ENCODE assay signal across 1 cellular context in the genomic region with DNA sequence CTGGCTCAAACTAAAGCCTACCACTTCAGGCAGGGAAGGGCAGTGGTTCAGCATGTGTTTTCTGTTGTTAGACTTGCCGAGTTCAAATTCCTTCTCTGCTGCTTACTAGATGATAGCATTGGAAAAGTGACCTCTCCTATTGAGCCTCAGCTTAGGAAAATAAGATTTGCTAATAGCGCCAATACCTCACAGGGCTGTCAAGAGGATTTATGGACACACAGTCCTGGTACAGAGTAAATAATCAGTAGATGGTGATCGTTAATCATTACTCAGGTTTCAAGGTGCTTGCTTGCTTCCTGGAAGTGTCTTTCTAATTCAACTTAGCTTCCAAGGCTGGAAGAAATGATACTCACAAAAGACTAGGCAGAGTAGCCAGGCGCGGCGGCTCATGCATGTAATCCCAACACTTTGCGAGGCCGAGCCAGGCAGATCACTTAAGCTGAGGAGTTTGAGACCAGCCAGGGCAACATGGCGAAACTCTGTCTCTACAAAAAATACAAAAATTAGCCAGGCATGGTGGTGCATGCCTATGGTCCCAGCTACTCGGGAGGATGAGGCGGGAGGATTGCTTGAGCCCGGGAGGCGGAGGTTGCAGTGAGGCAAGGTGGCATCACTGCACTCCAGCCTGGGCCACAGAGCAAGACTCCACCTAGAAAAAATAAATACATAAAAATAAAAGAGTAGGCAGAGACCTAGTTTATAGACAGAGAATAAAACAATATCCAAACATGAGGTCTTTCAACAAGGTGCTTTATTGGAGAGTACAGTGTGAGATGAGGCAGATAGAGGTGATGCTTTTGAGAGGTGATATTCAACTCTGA.
A peak's percentile ranks its signal among the peaks of the same experiment; 100 is the strongest.
TF ChIP-seq lines count a peak whose summit lies in the region.

No MANE protein-coding gene starts in this region.

TF ChIP-seq in HepG2, 621 proteins besides CTCF, POLR2A, EP300 and RAD21 (continued from another document and continues in another):
- TF ChIP-seq, protein P1, sequence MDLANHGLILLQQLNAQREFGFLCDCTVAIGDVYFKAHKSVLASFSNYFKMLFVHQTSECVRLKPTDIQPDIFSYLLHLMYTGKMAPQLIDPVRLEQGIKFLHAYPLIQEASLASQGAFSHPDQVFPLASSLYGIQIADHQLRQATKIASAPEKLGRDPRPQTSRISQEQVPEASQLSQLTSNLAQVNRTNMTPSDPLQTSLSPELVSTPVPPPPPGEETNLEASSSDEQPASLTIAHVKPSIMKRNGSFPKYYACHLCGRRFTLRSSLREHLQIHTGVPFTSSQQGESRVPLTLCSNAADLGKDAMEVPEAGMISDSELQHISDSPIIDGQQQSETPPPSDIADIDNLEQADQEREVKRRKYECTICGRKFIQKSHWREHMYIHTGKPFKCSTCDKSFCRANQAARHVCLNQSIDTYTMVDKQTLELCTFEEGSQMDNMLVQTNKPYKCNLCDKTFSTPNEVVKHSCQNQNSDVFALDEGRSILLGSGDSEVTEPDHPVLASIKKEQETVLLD (CRISPR knock-in tag; IDR thresholded peaks at IDR 0.05; ENCODE audit: low read depth) = no peak
- no peak for TF ChIP-seq JARID2 (CRISPR knock-in tag; IDR thresholded peaks at IDR 0.05; ENCODE audit: insufficient replicate concordance)
- TF ChIP-seq PHB2 (IDR thresholded peaks at IDR 0.05; ENCODE audit: partially characterized antibody) = no peak
- no peak for TF ChIP-seq HMGA1 (CRISPR knock-in tag; conservative IDR thresholded peaks at IDR 0.05)
- TF ChIP-seq, protein P2, sequence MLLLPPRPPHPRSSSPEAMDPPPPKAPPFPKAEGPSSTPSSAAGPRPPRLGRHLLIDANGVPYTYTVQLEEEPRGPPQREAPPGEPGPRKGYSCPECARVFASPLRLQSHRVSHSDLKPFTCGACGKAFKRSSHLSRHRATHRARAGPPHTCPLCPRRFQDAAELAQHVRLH (CRISPR knock-in tag; IDR thresholded peaks at IDR 0.05; ENCODE audit: borderline replicate concordance, low read depth) = no peak
- TF ChIP-seq ZBTB8A (CRISPR knock-in tag; IDR thresholded peaks at IDR 0.05; ENCODE audit: borderline replicate concordance, low read depth) = no peak
- 0 out of 2 replicates have a peak, but pooled peaks have one; percentile 5 for TF ChIP-seq NFYC (CRISPR knock-in tag; IDR thresholded peaks at IDR 0.05)
- TF ChIP-seq, protein P3, sequence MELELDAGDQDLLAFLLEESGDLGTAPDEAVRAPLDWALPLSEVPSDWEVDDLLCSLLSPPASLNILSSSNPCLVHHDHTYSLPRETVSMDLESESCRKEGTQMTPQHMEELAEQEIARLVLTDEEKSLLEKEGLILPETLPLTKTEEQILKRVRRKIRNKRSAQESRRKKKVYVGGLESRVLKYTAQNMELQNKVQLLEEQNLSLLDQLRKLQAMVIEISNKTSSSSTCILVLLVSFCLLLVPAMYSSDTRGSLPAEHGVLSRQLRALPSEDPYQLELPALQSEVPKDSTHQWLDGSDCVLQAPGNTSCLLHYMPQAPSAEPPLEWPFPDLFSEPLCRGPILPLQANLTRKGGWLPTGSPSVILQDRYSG (CRISPR knock-in tag; IDR thresholded peaks at IDR 0.05) = no peak
- TF ChIP-seq MEIS1 (CRISPR knock-in tag; IDR thresholded peaks at IDR 0.05; ENCODE audit: borderline replicate concordance) = peak; percentile 99
- TF ChIP-seq BORCS8-MEF2B (CRISPR knock-in tag; IDR thresholded peaks at IDR 0.05) = no peak
- TF ChIP-seq, protein P4, sequence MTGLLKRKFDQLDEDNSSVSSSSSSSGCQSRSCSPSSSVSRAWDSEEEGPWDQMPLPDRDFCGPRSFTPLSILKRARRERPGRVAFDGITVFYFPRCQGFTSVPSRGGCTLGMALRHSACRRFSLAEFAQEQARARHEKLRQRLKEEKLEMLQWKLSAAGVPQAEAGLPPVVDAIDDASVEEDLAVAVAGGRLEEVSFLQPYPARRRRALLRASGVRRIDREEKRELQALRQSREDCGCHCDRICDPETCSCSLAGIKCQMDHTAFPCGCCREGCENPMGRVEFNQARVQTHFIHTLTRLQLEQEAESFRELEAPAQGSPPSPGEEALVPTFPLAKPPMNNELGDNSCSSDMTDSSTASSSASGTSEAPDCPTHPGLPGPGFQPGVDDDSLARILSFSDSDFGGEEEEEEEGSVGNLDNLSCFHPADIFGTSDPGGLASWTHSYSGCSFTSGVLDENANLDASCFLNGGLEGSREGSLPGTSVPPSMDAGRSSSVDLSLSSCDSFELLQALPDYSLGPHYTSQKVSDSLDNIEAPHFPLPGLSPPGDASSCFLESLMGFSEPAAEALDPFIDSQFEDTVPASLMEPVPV (CRISPR knock-in tag; IDR thresholded peaks at IDR 0.05) = 0 out of 2 replicates have a peak, but pooled peaks have one; percentile 19
- TF ChIP-seq SALL1 (CRISPR knock-in tag; IDR thresholded peaks at IDR 0.05) = peak; percentile 53
- TF ChIP-seq ATF1 (CRISPR knock-in tag; IDR thresholded peaks at IDR 0.05) = no peak
- TF ChIP-seq STAT5B (CRISPR knock-in tag; IDR thresholded peaks at IDR 0.05) = no peak
- TF ChIP-seq, protein P5, sequence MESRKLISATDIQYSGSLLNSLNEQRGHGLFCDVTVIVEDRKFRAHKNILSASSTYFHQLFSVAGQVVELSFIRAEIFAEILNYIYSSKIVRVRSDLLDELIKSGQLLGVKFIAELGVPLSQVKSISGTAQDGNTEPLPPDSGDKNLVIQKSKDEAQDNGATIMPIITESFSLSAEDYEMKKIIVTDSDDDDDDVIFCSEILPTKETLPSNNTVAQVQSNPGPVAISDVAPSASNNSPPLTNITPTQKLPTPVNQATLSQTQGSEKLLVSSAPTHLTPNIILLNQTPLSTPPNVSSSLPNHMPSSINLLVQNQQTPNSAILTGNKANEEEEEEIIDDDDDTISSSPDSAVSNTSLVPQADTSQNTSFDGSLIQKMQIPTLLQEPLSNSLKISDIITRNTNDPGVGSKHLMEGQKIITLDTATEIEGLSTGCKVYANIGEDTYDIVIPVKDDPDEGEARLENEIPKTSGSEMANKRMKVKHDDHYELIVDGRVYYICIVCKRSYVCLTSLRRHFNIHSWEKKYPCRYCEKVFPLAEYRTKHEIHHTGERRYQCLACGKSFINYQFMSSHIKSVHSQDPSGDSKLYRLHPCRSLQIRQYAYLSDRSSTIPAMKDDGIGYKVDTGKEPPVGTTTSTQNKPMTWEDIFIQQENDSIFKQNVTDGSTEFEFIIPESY (CRISPR knock-in tag; IDR thresholded peaks at IDR 0.05) = no peak
- 0 out of 2 replicates have a peak, but pooled peaks have one; percentile 24 for TF ChIP-seq MXD4 (CRISPR knock-in tag; IDR thresholded peaks at IDR 0.05)
- TF ChIP-seq, protein P6, sequence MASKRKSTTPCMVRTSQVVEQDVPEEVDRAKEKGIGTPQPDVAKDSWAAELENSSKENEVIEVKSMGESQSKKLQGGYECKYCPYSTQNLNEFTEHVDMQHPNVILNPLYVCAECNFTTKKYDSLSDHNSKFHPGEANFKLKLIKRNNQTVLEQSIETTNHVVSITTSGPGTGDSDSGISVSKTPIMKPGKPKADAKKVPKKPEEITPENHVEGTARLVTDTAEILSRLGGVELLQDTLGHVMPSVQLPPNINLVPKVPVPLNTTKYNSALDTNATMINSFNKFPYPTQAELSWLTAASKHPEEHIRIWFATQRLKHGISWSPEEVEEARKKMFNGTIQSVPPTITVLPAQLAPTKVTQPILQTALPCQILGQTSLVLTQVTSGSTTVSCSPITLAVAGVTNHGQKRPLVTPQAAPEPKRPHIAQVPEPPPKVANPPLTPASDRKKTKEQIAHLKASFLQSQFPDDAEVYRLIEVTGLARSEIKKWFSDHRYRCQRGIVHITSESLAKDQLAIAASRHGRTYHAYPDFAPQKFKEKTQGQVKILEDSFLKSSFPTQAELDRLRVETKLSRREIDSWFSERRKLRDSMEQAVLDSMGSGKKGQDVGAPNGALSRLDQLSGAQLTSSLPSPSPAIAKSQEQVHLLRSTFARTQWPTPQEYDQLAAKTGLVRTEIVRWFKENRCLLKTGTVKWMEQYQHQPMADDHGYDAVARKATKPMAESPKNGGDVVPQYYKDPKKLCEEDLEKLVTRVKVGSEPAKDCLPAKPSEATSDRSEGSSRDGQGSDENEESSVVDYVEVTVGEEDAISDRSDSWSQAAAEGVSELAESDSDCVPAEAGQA (IDR thresholded peaks at IDR 0.05; ENCODE audit: low read depth) = no peak
- TF ChIP-seq, protein P6 (CRISPR knock-in tag; IDR thresholded peaks at IDR 0.05; ENCODE audit: borderline replicate concordance) = no peak
- TF ChIP-seq KMT2A (CRISPR knock-in tag; IDR thresholded peaks at IDR 0.05) = no peak
- TF ChIP-seq REPIN1 (CRISPR knock-in tag; IDR thresholded peaks at IDR 0.05; ENCODE audit: borderline replicate concordance, low read depth) = peak; percentile 52; the same call in 1 of the 2 replicates
- 0 out of 2 replicates have a peak, but pooled peaks have one; percentile 57 for TF ChIP-seq ZKSCAN8 (CRISPR knock-in tag; IDR thresholded peaks at IDR 0.05; ENCODE audit: borderline replicate concordance)
- TF ChIP-seq FOXJ3 (CRISPR knock-in tag; IDR thresholded peaks at IDR 0.05; ENCODE audit: borderline replicate concordance) = peak; percentile 61; the same call in 1 of the 2 replicates
- TF ChIP-seq, protein P7, sequence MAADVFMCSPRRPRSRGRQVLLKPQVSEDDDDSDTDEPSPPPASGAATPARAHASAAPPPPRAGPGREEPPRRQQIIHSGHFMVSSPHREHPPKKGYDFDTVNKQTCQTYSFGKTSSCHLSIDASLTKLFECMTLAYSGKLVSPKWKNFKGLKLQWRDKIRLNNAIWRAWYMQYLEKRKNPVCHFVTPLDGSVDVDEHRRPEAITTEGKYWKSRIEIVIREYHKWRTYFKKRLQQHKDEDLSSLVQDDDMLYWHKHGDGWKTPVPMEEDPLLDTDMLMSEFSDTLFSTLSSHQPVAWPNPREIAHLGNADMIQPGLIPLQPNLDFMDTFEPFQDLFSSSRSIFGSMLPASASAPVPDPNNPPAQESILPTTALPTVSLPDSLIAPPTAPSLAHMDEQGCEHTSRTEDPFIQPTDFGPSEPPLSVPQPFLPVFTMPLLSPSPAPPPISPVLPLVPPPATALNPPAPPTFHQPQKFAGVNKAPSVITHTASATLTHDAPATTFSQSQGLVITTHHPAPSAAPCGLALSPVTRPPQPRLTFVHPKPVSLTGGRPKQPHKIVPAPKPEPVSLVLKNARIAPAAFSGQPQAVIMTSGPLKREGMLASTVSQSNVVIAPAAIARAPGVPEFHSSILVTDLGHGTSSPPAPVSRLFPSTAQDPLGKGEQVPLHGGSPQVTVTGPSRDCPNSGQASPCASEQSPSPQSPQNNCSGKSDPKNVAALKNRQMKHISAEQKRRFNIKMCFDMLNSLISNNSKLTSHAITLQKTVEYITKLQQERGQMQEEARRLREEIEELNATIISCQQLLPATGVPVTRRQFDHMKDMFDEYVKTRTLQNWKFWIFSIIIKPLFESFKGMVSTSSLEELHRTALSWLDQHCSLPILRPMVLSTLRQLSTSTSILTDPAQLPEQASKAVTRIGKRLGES (CRISPR knock-in tag; IDR thresholded peaks at IDR 0.05; ENCODE audit: borderline replicate concordance) = no peak
- no peak for TF ChIP-seq KAT8 (CRISPR knock-in tag; IDR thresholded peaks at IDR 0.05)
- TF ChIP-seq, protein P8, sequence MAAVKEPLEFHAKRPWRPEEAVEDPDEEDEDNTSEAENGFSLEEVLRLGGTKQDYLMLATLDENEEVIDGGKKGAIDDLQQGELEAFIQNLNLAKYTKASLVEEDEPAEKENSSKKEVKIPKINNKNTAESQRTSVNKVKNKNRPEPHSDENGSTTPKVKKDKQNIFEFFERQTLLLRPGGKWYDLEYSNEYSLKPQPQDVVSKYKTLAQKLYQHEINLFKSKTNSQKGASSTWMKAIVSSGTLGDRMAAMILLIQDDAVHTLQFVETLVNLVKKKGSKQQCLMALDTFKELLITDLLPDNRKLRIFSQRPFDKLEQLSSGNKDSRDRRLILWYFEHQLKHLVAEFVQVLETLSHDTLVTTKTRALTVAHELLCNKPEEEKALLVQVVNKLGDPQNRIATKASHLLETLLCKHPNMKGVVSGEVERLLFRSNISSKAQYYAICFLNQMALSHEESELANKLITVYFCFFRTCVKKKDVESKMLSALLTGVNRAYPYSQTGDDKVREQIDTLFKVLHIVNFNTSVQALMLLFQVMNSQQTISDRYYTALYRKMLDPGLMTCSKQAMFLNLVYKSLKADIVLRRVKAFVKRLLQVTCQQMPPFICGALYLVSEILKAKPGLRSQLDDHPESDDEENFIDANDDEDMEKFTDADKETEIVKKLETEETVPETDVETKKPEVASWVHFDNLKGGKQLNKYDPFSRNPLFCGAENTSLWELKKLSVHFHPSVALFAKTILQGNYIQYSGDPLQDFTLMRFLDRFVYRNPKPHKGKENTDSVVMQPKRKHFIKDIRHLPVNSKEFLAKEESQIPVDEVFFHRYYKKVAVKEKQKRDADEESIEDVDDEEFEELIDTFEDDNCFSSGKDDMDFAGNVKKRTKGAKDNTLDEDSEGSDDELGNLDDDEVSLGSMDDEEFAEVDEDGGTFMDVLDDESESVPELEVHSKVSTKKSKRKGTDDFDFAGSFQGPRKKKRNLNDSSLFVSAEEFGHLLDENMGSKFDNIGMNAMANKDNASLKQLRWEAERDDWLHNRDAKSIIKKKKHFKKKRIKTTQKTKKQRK (IDR thresholded peaks at IDR 0.05; ENCODE audit: low read length) = no peak
- no peak for TF ChIP-seq PRPF4 (IDR thresholded peaks at IDR 0.05; ENCODE audit: low read depth, low read length, poor library complexity, severe bottlenecking)
- TF ChIP-seq NKX3-1 (CRISPR knock-in tag; IDR thresholded peaks at IDR 0.05) = peak; percentile 60; the same call in 1 of the 2 replicates
- TF ChIP-seq, protein P9, sequence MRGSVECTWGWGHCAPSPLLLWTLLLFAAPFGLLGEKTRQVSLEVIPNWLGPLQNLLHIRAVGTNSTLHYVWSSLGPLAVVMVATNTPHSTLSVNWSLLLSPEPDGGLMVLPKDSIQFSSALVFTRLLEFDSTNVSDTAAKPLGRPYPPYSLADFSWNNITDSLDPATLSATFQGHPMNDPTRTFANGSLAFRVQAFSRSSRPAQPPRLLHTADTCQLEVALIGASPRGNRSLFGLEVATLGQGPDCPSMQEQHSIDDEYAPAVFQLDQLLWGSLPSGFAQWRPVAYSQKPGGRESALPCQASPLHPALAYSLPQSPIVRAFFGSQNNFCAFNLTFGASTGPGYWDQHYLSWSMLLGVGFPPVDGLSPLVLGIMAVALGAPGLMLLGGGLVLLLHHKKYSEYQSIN (CRISPR knock-in tag; IDR thresholded peaks at IDR 0.05; ENCODE audit: borderline replicate concordance) = no peak
- TF ChIP-seq ZNF292 (CRISPR knock-in tag; IDR thresholded peaks at IDR 0.05; ENCODE audit: borderline replicate concordance, low read depth) = peak; percentile 53; the same call in 1 of the 2 replicates
- TF ChIP-seq ZNF543 (CRISPR knock-in tag; IDR thresholded peaks at IDR 0.05) = no peak
- no peak for TF ChIP-seq ATF7-NPFF (CRISPR knock-in tag; IDR thresholded peaks at IDR 0.05; ENCODE audit: low read depth)
- no peak for TF ChIP-seq CHD4 (IDR thresholded peaks at IDR 0.05; ENCODE audit: borderline replicate concordance, low read length)
- no peak for TF ChIP-seq ZNF530 (CRISPR knock-in tag; IDR thresholded peaks at IDR 0.05; ENCODE audit: low read depth)
- peak; percentile 96 for TF ChIP-seq ZNF317 (CRISPR knock-in tag; IDR thresholded peaks at IDR 0.05)
